Comparison of ENCODE assay signal across 25 cellular contexts in the genomic region with DNA sequence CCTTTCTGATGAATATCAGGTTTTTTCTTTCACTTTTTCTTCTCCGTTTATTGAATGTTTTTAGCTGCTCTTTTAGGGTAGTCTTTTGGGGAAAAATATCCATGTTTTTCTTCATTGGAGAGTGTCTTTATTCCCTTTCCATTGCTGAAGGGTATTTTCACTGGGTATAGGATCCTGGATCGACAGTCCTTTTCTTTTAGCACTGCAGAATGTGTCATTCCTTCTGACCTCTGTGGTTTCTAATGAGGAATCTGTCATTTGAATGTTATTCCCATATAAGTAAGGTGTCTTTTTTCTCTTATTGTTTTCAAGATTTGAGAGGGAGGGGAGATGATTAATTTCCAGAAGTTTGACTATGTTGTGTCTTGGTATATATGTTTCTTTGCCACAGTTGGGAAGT.
DNase-seq lines count a peak whose midpoint lies in the region; ATAC-seq and TF ChIP-seq lines count a peak whose summit lies in the region.
"Had no signal": no experiment of that assay in that cellular context is flagged by ENCODE, and none has a peak within 500 bp of the region (broad histone marks: within the 10 kb centered on the region; RNA-seq: fewer than 3 reads in every experiment).

No MANE protein-coding gene starts in this region.

- H3K27ac Mint-ChIP-seq in MCF 10A (ENCODE audit: low read depth, unreplicated experiment): peak overlapping the region; percentile 24
- H3K27ac Mint-ChIP-seq in central memory CD8-positive, alpha-beta T cell (ENCODE audit: low read depth): peak overlapping the region; percentile 39
- H3K27ac Mint-ChIP-seq in stimulated activated naive B cell treated with anti-CD40 and anti-IgM and Interleukin-4, amounts not matched to agents 10 μg/mL and 1 μg/mL and 100 μg/mL, for 72 hours: no peak overlapping the region
- H3K27ac Mint-ChIP-seq: mesothelial cell of epicardium had no signal

- TF ChIP-seq CTCF in MCF 10A (IDR thresholded peaks at IDR 0.05; ENCODE audit: unreplicated experiment): no peak
- TF ChIP-seq CTCF in breast epithelium (IDR thresholded peaks at IDR 0.05): no peak
- TF ChIP-seq CTCF in OCI-LY7 (conservative IDR thresholded peaks at IDR 0.05; ENCODE audit: low read length): no peak
- no peak for TF ChIP-seq CTCF in tibial nerve (IDR thresholded peaks at IDR 0.05)

- ATAC-seq in central memory CD8-positive, alpha-beta T cell (replicated peaks; ENCODE audit: extremely low read depth, poor library complexity, severe bottlenecking): no peak
- ATAC-seq in stimulated activated naive B cell treated with anti-CD40 and anti-IgM and Interleukin-4, amounts not matched to agents 10 μg/mL and 1 μg/mL and 100 μg/mL, for 72 hours (replicated peaks): no peak
- ATAC-seq: K562, left colon, natural killer cell, pancreas, right lobe of liver had no signal

- H3K4me3 ChIP-seq in breast epithelium (no peak overlapping the region), OCI-LY7 (ENCODE audit: low read depth, low read length, poor library complexity, severe bottlenecking) (no peak overlapping the region), tibial nerve (no peak overlapping the region)
- H3K4me3 ChIP-seq: coronary artery, K562, pancreas, right lobe of liver had no signal

- no peaks in the 10 kb centered on the region for H3K4me1 ChIP-seq in breast epithelium
- H3K4me1 ChIP-seq in OCI-LY7 (ENCODE audit: insufficient read depth, low read length, poor library complexity, severe bottlenecking): peaks cover 8% of the 10 kb centered on the region
- H3K4me1 ChIP-seq in tibial nerve: no peaks in the 10 kb centered on the region
- H3K4me1 ChIP-seq: pancreas, right lobe of liver had no signal

- peaks cover 9% of the 10 kb centered on the region for H3K36me3 Mint-ChIP-seq in MCF 10A (ENCODE audit: insufficient read depth, unreplicated experiment)
- peaks cover 2% of the 10 kb centered on the region for H3K36me3 Mint-ChIP-seq in central memory CD8-positive, alpha-beta T cell (ENCODE audit: insufficient read depth)
- peaks cover 4 to 12% of the 10 kb centered on the region in 2 donors for H3K36me3 Mint-ChIP-seq in stimulated activated naive B cell treated with anti-CD40 and anti-IgM and Interleukin-4, amounts not matched to agents 10 μg/mL and 1 μg/mL and 100 μg/mL, for 72 hours
- H3K36me3 Mint-ChIP-seq: natural killer cell had no signal

- H3K36me3 ChIP-seq in breast epithelium: no peaks in the 10 kb centered on the region
- H3K36me3 ChIP-seq in OCI-LY7 (ENCODE audit: insufficient read depth, low read length): no peaks in the 10 kb centered on the region
- no peaks in the 10 kb centered on the region for H3K36me3 ChIP-seq in tibial nerve
- H3K36me3 ChIP-seq: pancreas, right lobe of liver, WERI-Rb-1 had no signal

- intact Hi-C loops in MCF 10A (cut with micrococcal nuclease): no loop called here
- intact Hi-C loops in breast epithelium (cut with DNase I; ENCODE audit: low total_unique reads): no loop called here
- intact Hi-C loops in OCI-LY7 (cut with micrococcal nuclease; ENCODE audit: unreplicated experiment): no loop called here

- CTCF ChIA-PET in MCF 10A (lab: Yijun Ruan, JAX) (no interaction called here), OCI-LY7 (lab: Charles Lee; ENCODE audit: unreplicated experiment) (no interaction called here)

- POLR2A ChIA-PET in MCF 10A (lab: Yijun Ruan, JAX): interaction anchor here (1.4 kb wide), 1 partner anchor 18 kb away, joined by 5 read pairs; no protein-coding TSS in a partner anchor
- POLR2A ChIA-PET in OCI-LY7 (lab: Charles Lee): interaction anchor here (0.6 to 0.8 kb wide), 2 partner anchors 74 to 174 kb away, joined by 3 read pairs; no protein-coding TSS in a partner anchor

- H3K27ac ChIP-seq in breast epithelium (no peak overlapping the region), OCI-LY7 (ENCODE audit: low read depth, low read length, poor library complexity, severe bottlenecking) (no peak overlapping the region), tibial nerve (no peak overlapping the region)
- H3K27ac ChIP-seq: coronary artery, pancreas, right lobe of liver, WERI-Rb-1 had no signal

- no peak overlapping the region for H2AFZ ChIP-seq in OCI-LY7 (ENCODE audit: low read length)

- no peak for TF ChIP-seq EP300 in tibial nerve (IDR thresholded peaks at IDR 0.05)

- H3K9me3 ChIP-seq in breast epithelium (no peaks in the 10 kb centered on the region), OCI-LY7 (ENCODE audit: low read length) (no peaks in the 10 kb centered on the region), tibial nerve (no peaks in the 10 kb centered on the region)
- H3K9me3 ChIP-seq: pancreas, right lobe of liver, SK-N-SH had no signal

- H3K4me3 Mint-ChIP-seq in MCF 10A (ENCODE audit: unreplicated experiment): no peak overlapping the region
- no peak overlapping the region for H3K4me3 Mint-ChIP-seq in central memory CD8-positive, alpha-beta T cell
- peak overlapping the region; percentile 3 to 46 for H3K4me3 Mint-ChIP-seq in stimulated activated naive B cell treated with anti-CD40 and anti-IgM and Interleukin-4, amounts not matched to agents 10 μg/mL and 1 μg/mL and 100 μg/mL, for 72 hours
- H3K4me3 Mint-ChIP-seq: mesothelial cell of epicardium, natural killer cell had no signal

- no peak for TF ChIP-seq POLR2A in breast epithelium (IDR thresholded peaks at IDR 0.05)
- no peak for TF ChIP-seq POLR2A in tibial nerve (IDR thresholded peaks at IDR 0.05)

- H3K79me2 ChIP-seq in OCI-LY7 (ENCODE audit: insufficient read depth, low read depth, low read length): peaks cover 17% of the 10 kb centered on the region; the same call in 1 of the 2 replicates

- H4K20me1 ChIP-seq in OCI-LY7 (ENCODE audit: insufficient read depth, low read length): peaks cover 8% of the 10 kb centered on the region; the same call in 1 of the 2 replicates

- H3K27me3 ChIP-seq in breast epithelium (no peaks in the 10 kb centered on the region), tibial nerve (no peaks in the 10 kb centered on the region)
- H3K27me3 ChIP-seq: pancreas, right lobe of liver had no signal

- peaks cover 14% of the 10 kb centered on the region for H3K4me1 Mint-ChIP-seq in MCF 10A (ENCODE audit: insufficient read depth, unreplicated experiment)
- peaks cover 70% of the 10 kb centered on the region for H3K4me1 Mint-ChIP-seq in central memory CD8-positive, alpha-beta T cell
- peaks cover 47 to 83% of the 10 kb centered on the region in 2 donors for H3K4me1 Mint-ChIP-seq in stimulated activated naive B cell treated with anti-CD40 and anti-IgM and Interleukin-4, amounts not matched to agents 10 μg/mL and 1 μg/mL and 100 μg/mL, for 72 hours

- BruUV-seq in MCF 10A (replicated peaks; lab: Mats Ljungman, UMichigan): no TSS peak
- BruUV-seq in OCI-LY7 (replicated peaks; lab: Mats Ljungman, UMichigan): no TSS peak

- whole genome bisulfite sequencing in tibial nerve, 2 donors: 80 to 84% methylated on average over 2 of the region's 2 CpGs

- H3K9me3 Mint-ChIP-seq in MCF 10A (ENCODE audit: unreplicated experiment): no peaks in the 10 kb centered on the region
- H3K9me3 Mint-ChIP-seq in central memory CD8-positive, alpha-beta T cell: no peaks in the 10 kb centered on the region
- H3K9me3 Mint-ChIP-seq in stimulated activated naive B cell treated with anti-CD40 and anti-IgM and Interleukin-4, amounts not matched to agents 10 μg/mL and 1 μg/mL and 100 μg/mL, for 72 hours: no peaks in the 10 kb centered on the region
- H3K9me3 Mint-ChIP-seq: natural killer cell had no signal

- no peaks in the 10 kb centered on the region for H3K27me3 Mint-ChIP-seq in MCF 10A (ENCODE audit: insufficient read depth, unreplicated experiment)
- H3K27me3 Mint-ChIP-seq in central memory CD8-positive, alpha-beta T cell: no peaks in the 10 kb centered on the region
- no peaks in the 10 kb centered on the region for H3K27me3 Mint-ChIP-seq in stimulated activated naive B cell treated with anti-CD40 and anti-IgM and Interleukin-4, amounts not matched to agents 10 μg/mL and 1 μg/mL and 100 μg/mL, for 72 hours

- no peaks in the 10 kb centered on the region for H3K9me2 ChIP-seq in OCI-LY7 (ENCODE audit: insufficient read depth, low read length)
- H3K9me2 ChIP-seq: SK-N-SH had no signal

- peak overlapping the region; percentile 26; the same call in 1 of the 2 replicates for H3K4me2 ChIP-seq in OCI-LY7 (ENCODE audit: low read length)
- H3K4me2 ChIP-seq: SK-N-SH had no signal

- DNase-seq in MCF 10A (ENCODE audit: unreplicated experiment): no peak
- no peak for DNase-seq in breast epithelium (ENCODE audit: low spot score in 2 of 2)
- DNase-seq in OCI-LY7 (ENCODE audit: low spot score): no peak
- no peak for DNase-seq in central memory CD8-positive, alpha-beta T cell (ENCODE audit: low spot score in 2 of 2)
- no peak for DNase-seq in stimulated activated naive B cell treated with anti-CD40 and anti-IgM and Interleukin-4, amounts not matched to agents 10 μg/mL and 1 μg/mL and 100 μg/mL, for 72 hours
- no peak for DNase-seq in RPMI8226
- DNase-seq in tibial nerve (ENCODE audit: low spot score in 2 of 2): no peak
- DNase-seq in SIG-M5 treated with dmso at 0.1 percent for 504 hours (lab: John Stamatoyannopoulos, UW; ENCODE audit: unreplicated experiment): no peak
- DNase-seq: activated CD4-positive, alpha-beta T cell treated with anti-CD3 and anti-CD28 coated beads, Interleukin-2, amount 50 U/mL, for 48 hours; activated CD8-positive, alpha-beta memory T cell treated with anti-CD3 and anti-CD28 coated beads, Interleukin-2, amount 50 U/mL, for 48 hours; activated effector memory CD4-positive, alpha-beta T cell treated with anti-CD3 and anti-CD28 coated beads, Interleukin-2, amount 50 U/mL, for 16 hours; COR-L47; DMS79; glutamatergic neuron; left colon; natural killer cell; NCI-H187 treated with DMSO at 0.1 percent for 48 hours; NCI-H748 treated with DMSO at 0.1 percent for 48 hours; pancreas; right lobe of liver; SK-N-SH; WERI-Rb-1 had no signal

Comparison
In these comparisons a context has a peak if more than half of its experiments do, and no peak if none do; other contexts are left out.
1. H3K4me3 Mint-ChIP-seq: peak in stimulated activated naive B cell treated with anti-CD40 and anti-IgM and Interleukin-4, amounts not matched to agents 10 μg/mL and 1 μg/mL and 100 μg/mL, for 72 hours (2 of 2); none in MCF 10A (single experiment) and central memory CD8-positive, alpha-beta T cell (single experiment).